Comparison of ENCODE assay signal across 15 cellular contexts in the genomic region with DNA sequence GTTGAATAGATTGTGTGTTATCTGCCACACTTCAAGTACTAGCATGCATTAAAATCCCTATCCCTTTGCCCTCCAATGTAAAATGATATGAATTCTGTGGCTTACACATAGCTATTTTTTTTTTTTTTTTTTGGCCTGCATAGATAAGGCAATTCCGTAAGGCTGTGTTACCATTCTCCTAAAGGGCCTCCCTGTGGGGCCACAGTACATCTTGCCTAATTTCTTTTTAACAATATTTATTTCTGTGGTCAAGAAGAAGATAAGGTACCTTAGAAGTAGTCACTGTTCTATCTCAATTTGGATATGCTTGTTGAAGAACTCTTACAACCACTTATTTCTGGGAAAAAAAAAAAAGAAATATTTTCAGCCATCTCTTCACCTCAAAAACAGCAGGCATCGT. TPM values are rescaled to one million over a fixed set of nuclear protein-coding genes. Genes with fewer than 3 reads are reported as not detected.
DNase-seq lines count a peak whose midpoint lies in the region; ATAC-seq and TF ChIP-seq lines count a peak whose summit lies in the region.
"Had no signal": no experiment of that assay in that cellular context is flagged by ENCODE, and none has a peak within 500 bp of the region (broad histone marks: within the 10 kb centered on the region; RNA-seq: fewer than 3 reads in every experiment).

No MANE protein-coding gene starts in this region.

- H3K4me1 Mint-ChIP-seq in WTC11 (peaks cover 67% of the 10 kb centered on the region), mesothelial cell of epicardium (peaks cover 7% of the 10 kb centered on the region)
- H3K4me1 Mint-ChIP-seq: CD4-positive, alpha-beta memory T cell had no signal

- ATAC-seq in WTC11: no peak
- ATAC-seq in GM19324 (IDR thresholded peaks at IDR 0.05; ENCODE audit: low FRiP score, unreplicated experiment): no peak
- ATAC-seq: A549, HepG2 had no signal

- H3K36me3 Mint-ChIP-seq in WTC11 (peaks cover 5% of the 10 kb centered on the region; the same call in 1 of the 2 replicates), mesothelial cell of epicardium (peaks cover 81% of the 10 kb centered on the region)
- H3K36me3 Mint-ChIP-seq: CD4-positive, alpha-beta memory T cell had no signal

- H3K27ac Mint-ChIP-seq in WTC11 (0 out of 2 replicates have a peak overlapping the region, but pooled peaks have one; percentile 79), mesothelial cell of epicardium (peak overlapping the region; percentile 56)
- H3K27ac Mint-ChIP-seq: CD4-positive, alpha-beta memory T cell; HFFc6 had no signal

- DNase-seq in WTC11 (ENCODE audit: low spot score): no peak
- peak; percentile 45 for DNase-seq in fibroblast of the aortic adventitia (ENCODE audit: low read depth)
- no peak for DNase-seq in mesothelial cell of epicardium (ENCODE audit: low spot score in 2 of 2, unreplicated experiment in 2 of 2)
- no peak for DNase-seq in amygdala (lab: John Stamatoyannopoulos, UW)
- no peak for DNase-seq in NCI-H2227 treated with DMSO at 0.1 percent for 48 hours (lab: John Stamatoyannopoulos, UW)
- DNase-seq in GM20000 (ENCODE audit: low spot score): no peak
- DNase-seq: BE2C; CD4-positive, alpha-beta memory T cell; DND-41; GDM1; HCEC 1CT; HFFc6 had no signal

- CTCF ChIA-PET in WTC11 (lab: Charles Lee): interaction anchor here (0.6 kb wide), 2 partner anchors 222 to 1659 kb away, joined by 3 read pairs; no protein-coding TSS in a partner anchor

- TF ChIP-seq CTCF in WTC11 (IDR thresholded peaks at IDR 0.05) (no peak), fibroblast of the aortic adventitia (IDR thresholded peaks at IDR 0.05; ENCODE audit: insufficient read depth, low read length) (no peak), mesothelial cell of epicardium (IDR thresholded peaks at IDR 0.05; ENCODE audit: unreplicated experiment) (no peak), GM20000 (IDR thresholded peaks at IDR 0.05; ENCODE audit: extremely low read depth, missing control alignments) (no peak)

- POLR2A ChIA-PET in WTC11 (lab: Charles Lee): no interaction called here

- H3K4me3 Mint-ChIP-seq in WTC11 (no peak overlapping the region), mesothelial cell of epicardium (no peak overlapping the region)
- H3K4me3 Mint-ChIP-seq: CD4-positive, alpha-beta memory T cell; HFFc6 had no signal

- peaks cover 4% of the 10 kb centered on the region; the same call in 1 of the 2 replicates for H3K9me3 Mint-ChIP-seq in WTC11
- peaks cover 8% of the 10 kb centered on the region for H3K9me3 Mint-ChIP-seq in mesothelial cell of epicardium
- H3K9me3 Mint-ChIP-seq: HFFc6 had no signal

- H3K27me3 Mint-ChIP-seq in WTC11 (ENCODE audit: low read depth) (peaks cover 11% of the 10 kb centered on the region), mesothelial cell of epicardium (ENCODE audit: low read depth) (no peaks in the 10 kb centered on the region)
- H3K27me3 Mint-ChIP-seq: CD4-positive, alpha-beta memory T cell had no signal

- H3K4me3 ChIP-seq in fibroblast of the aortic adventitia (ENCODE audit: low read depth, low read length): no peak overlapping the region
- H3K4me3 ChIP-seq: A549 had no signal

TF ChIP-seq in WTC11, 78 proteins besides CTCF, POLR2A, EP300 and RAD21 (continues in another document):
- TF ChIP-seq E2F4 (CRISPR knock-in tag; IDR thresholded peaks at IDR 0.05; ENCODE audit: borderline replicate concordance, low read depth): no peak
- TF ChIP-seq MAX (CRISPR knock-in tag; IDR thresholded peaks at IDR 0.05): no peak
- no peak for TF ChIP-seq NFE2L1 (CRISPR knock-in tag; IDR thresholded peaks at IDR 0.05)
- TF ChIP-seq ZNF138 (CRISPR knock-in tag; conservative IDR thresholded peaks at IDR 0.05): no peak
- TF ChIP-seq AFF4 (CRISPR knock-in tag; IDR thresholded peaks at IDR 0.05; ENCODE audit: borderline replicate concordance): no peak
- no peak for TF ChIP-seq FOXJ3 (CRISPR knock-in tag; IDR thresholded peaks at IDR 0.05; ENCODE audit: borderline replicate concordance)
- TF ChIP-seq, protein P1, sequence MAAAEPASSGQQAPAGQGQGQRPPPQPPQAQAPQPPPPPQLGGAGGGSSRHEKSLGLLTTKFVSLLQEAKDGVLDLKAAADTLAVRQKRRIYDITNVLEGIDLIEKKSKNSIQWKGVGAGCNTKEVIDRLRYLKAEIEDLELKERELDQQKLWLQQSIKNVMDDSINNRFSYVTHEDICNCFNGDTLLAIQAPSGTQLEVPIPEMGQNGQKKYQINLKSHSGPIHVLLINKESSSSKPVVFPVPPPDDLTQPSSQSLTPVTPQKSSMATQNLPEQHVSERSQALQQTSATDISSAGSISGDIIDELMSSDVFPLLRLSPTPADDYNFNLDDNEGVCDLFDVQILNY (CRISPR knock-in tag; IDR thresholded peaks at IDR 0.05): no peak
- TF ChIP-seq SOX15 (CRISPR knock-in tag; IDR thresholded peaks at IDR 0.05): no peak
- TF ChIP-seq AR (CRISPR knock-in tag; IDR thresholded peaks at IDR 0.05): no peak

RNA-seq across cellular contexts. Expression of gene FLRT2, which starts 19.8 kb away (rescaled TPM):
- 8.0 to 13.2 TPM (median 9.4 TPM) in 3 replicates for total RNA-seq in WTC11 (2021)
- total RNA-seq in fibroblast of the aortic adventitia (ENCODE audit: low replicate concordance): 48.6 and 72.3 TPM in 2 replicates
- 143 to 150 TPM (median 148 TPM) in 3 replicates for total RNA-seq in mesothelial cell of epicardium
- total RNA-seq: HepG2 had no signal
